ENCODE assay signal across 24 cellular contexts in genomic region chr15:36186376-36186775, GRCh38.
"Had no signal": no experiment of that assay in that cellular context is flagged by ENCODE, and none has a peak within 500 bp of the region (broad histone marks: within the 10 kb centered on the region; RNA-seq: fewer than 3 reads in every experiment).

No MANE protein-coding gene starts in this region.

- H3K4me3 ChIP-seq: ascending aorta, body of pancreas had no signal

- ATAC-seq: activated CD8-positive, alpha-beta T cell treated with anti-CD3 and anti-CD28 coated beads, Interleukin-2, amount 10 ng/mL, durations not matched to agents 7 days and 5 days; activated naive CD4-positive, alpha-beta T cell treated with anti-CD3 and anti-CD28 coated beads, Interleukin-2, amount 50 U/mL, for 72 hours; activated naive CD8-positive, alpha-beta T cell treated with anti-CD3 and anti-CD28 coated beads, Interleukin-2, amount 50 U/mL, for 24 hours; body of pancreas; WTC11 had no signal

- H3K27ac ChIP-seq: ascending aorta, body of pancreas had no signal

- H3K36me3 ChIP-seq: ascending aorta had no signal

- DNase-seq: activated CD4-positive, alpha-beta T cell treated with anti-CD3 and anti-CD28 coated beads for 48 hours; activated CD4-positive, alpha-beta T cell treated with anti-CD3 and anti-CD28 coated beads, Interleukin-2, amount 50 U/mL, for 4 hours; activated CD4-positive, CD25-positive, alpha-beta regulatory T cell treated with anti-CD3 and anti-CD28 coated beads, Interleukin-2, amount 50 U/mL, for 72 hours; activated CD8-positive, alpha-beta memory T cell treated with anti-CD3 and anti-CD28 coated beads, Interleukin-2, amount 50 U/mL, for 48 hours; activated CD8-positive, alpha-beta T cell treated with anti-CD3 and anti-CD28 coated beads, Interleukin-2, amount 10 ng/mL, durations not matched to agents 7 days and 5 days; activated effector memory CD4-positive, alpha-beta T cell treated with Interleukin-2 at 50 U/mL for 16 hours; activated naive CD4-positive, alpha-beta T cell treated with Interleukin-2 at 50 U/mL for 16 hours; activated naive CD8-positive, alpha-beta T cell treated with anti-CD3 and anti-CD28 coated beads, Interleukin-2, amount 50 U/mL, for 24 hours; activated T-cell treated with anti-CD3 and anti-CD28 coated beads, Interleukin-2, amount 50 U/mL, for 1 hour; amniotic stem cell; body of pancreas; central memory CD4-positive, alpha-beta T cell; Kasumi-1; NCI-H1105 treated with DMSO at 0.1 percent for 48 hours; NCI-H1436 treated with DMSO at 0.1 percent for 48 hours; NCI-H187; NCI-H2081; NCI-H446; NCI-H524; SIG-M5; T-helper 1 cell had no signal

- H3K27me3 ChIP-seq: ascending aorta, body of pancreas had no signal

- H3K9me3 ChIP-seq: body of pancreas had no signal

- H3K4me1 ChIP-seq: ascending aorta, body of pancreas had no signal
